In genomic region chr17:50361561-50362480, GRCh38 we compare ENCODE assay signal across 8 cellular contexts. TPM values are rescaled to one million over a fixed set of nuclear protein-coding genes. Genes with fewer than 3 reads are reported as not detected.
A peak's percentile ranks its signal among the peaks of the same experiment; 100 is the strongest.
DNase-seq lines count a peak whose midpoint lies in the region; ATAC-seq, FAIRE-seq and TF ChIP-seq lines count a peak whose summit lies in the region.

No MANE protein-coding gene starts in this region.

- TF ChIP-seq CTCF in AG09319 (IDR thresholded peaks at IDR 0.05; ENCODE audit: low read depth, low read length) = peak; percentile 80
- TF ChIP-seq CTCF in mammary epithelial cell (conservative IDR thresholded peaks at IDR 0.05 in 1 of 2, IDR thresholded peaks at IDR 0.05 in 1 of 2; ENCODE audit: extremely low read depth in 1 of 2, insufficient read depth in 1 of 2, low read depth in 1 of 2, low read length in 2 of 2) = peak; percentile 81

- 39% methylated on average over 10 of the region's 11 CpGs for WGBS in mammary epithelial cell (ENCODE audit: low coverage, missing lambda C conversion rate)

- dilution Hi-C loops in mammary epithelial cell (cut with HindIII; ENCODE audit: low sequenced_read_pairs) = no loop called here

- H3K27ac ChIP-seq in mammary epithelial cell (ENCODE audit: insufficient read depth, low read depth, low read length) = no peak overlapping the region

- DNase-seq in AG09319 (ENCODE audit: extremely low read depth, low read depth) (peak; percentile 35), NCI-H146 treated with DMSO at 0.1 percent for 48 hours (lab: John Stamatoyannopoulos, UW; ENCODE audit: unreplicated experiment) (peak; percentile 28), mammary epithelial cell (peak; percentile 46), islet precursor cell (peak; percentile 90)
- DNase-seq in stimulated activated CD4-positive, alpha-beta T cell treated with anti-CD3 and anti-CD28 coated beads, Interleukin-1b, Interleukin-23, amount 100 ng/mL, for 24 hours (ENCODE audit: low read depth in 4 of 4, low spot score in 1 of 4) = peak in 3 of 4 experiments; percentile 30 to 37 (median 36)

- no peak overlapping the region for H3K4me2 ChIP-seq in mammary epithelial cell (ENCODE audit: insufficient read depth, low read depth, low read length)

- CTCF ChIA-PET in mammary epithelial cell (lab: Charles Lee; ENCODE audit: low non-redundant PET) = interaction anchor here (0.7 to 1.4 kb wide), 4 partner anchors 34 to 132 kb away, joined by 3 to 4 read pairs (median 3); partner anchors contain the start of genes LRRC59 and RSAD1

- H2AFZ ChIP-seq in mammary epithelial cell (ENCODE audit: low read depth, low read length) = no peak overlapping the region

- H3K9me3 ChIP-seq in mammary epithelial cell (replicated peaks; ENCODE audit: insufficient read depth, low read length) = no peaks in the 10 kb centered on the region

- intact Hi-C loops in mammary epithelial cell (cut with micrococcal nuclease) = loop anchor here (1.0 to 5.0 kb wide), 3 partner anchors 116 to 265 kb away; partner anchors contain the start of gene RSAD1

- no TSS peak for BruUV-seq in mammary epithelial cell (replicated peaks; lab: Mats Ljungman, UMichigan)

- in situ Hi-C loops in mammary epithelial cell (cut with MboI; ENCODE audit: low sequenced_read_pairs in 2 of 2) = no loop called here

- no peaks in the 10 kb centered on the region for H3K27me3 ChIP-seq in mammary epithelial cell (ENCODE audit: insufficient read depth, low read length)

- no peak overlapping the region for H3K9ac ChIP-seq in mammary epithelial cell (ENCODE audit: insufficient read depth, low read length)

- FAIRE-seq in TTC549 (lab: Jason Lieb, UNC) = peak; percentile 83

- H3K4me3 ChIP-seq in mammary epithelial cell (replicated peaks in 1 of 3; ENCODE audit: insufficient read depth in 1 of 3, low read depth in 2 of 3, low read length in 3 of 3) = no peak overlapping the region

- ATAC-seq in GM19023 (IDR thresholded peaks at IDR 0.05; ENCODE audit: unreplicated experiment) (peak; percentile 67), HG03108 (IDR thresholded peaks at IDR 0.05; ENCODE audit: unreplicated experiment) (no peak)

- no peaks in the 10 kb centered on the region for H4K20me1 ChIP-seq in mammary epithelial cell (ENCODE audit: insufficient read depth, low read length)

- H3K36me3 ChIP-seq in mammary epithelial cell (ENCODE audit: insufficient read depth, low read length) = peaks cover 13% of the 10 kb centered on the region

- H3K79me2 ChIP-seq in mammary epithelial cell (ENCODE audit: insufficient read depth, low read length) = no peaks in the 10 kb centered on the region

- H3K4me1 ChIP-seq in mammary epithelial cell (ENCODE audit: insufficient read depth, low read length) = no peaks in the 10 kb centered on the region

RNA-seq across cellular contexts. Expression of gene MRPL27, which starts 11.2 kb away (rescaled TPM):
- total RNA-seq in mammary epithelial cell = 10 to 100 TPM; 43.5 to 73.5 TPM
- 184 TPM for polyA plus RNA-seq in mammary epithelial cell
- 106 TPM for polyA minus RNA-seq in mammary epithelial cell

RNA-seq across cellular contexts. Expression of gene EME1, which starts 11.2 kb away (rescaled TPM):
- 1 to 10 TPM in 1 of 2 donors, under 1 TPM in 1; 0.17 to 8.0 TPM for total RNA-seq in mammary epithelial cell
- 9.2 TPM for polyA plus RNA-seq in mammary epithelial cell
- 1.9 TPM for polyA minus RNA-seq in mammary epithelial cell

RNA-seq across cellular contexts. Expression of gene XYLT2, which starts 15.9 kb away (rescaled TPM):
- total RNA-seq in mammary epithelial cell = 10 to 100 TPM; 46.3 to 78.3 TPM
- 26.3 TPM for polyA plus RNA-seq in mammary epithelial cell
- 40.8 TPM for polyA minus RNA-seq in mammary epithelial cell

RNA-seq across cellular contexts. Expression of gene LRRC59, which starts 35.5 kb away (rescaled TPM):
- 100 to 1,000 TPM; 118 to 190 TPM for total RNA-seq in mammary epithelial cell
- polyA plus RNA-seq in mammary epithelial cell = 141 TPM
- polyA minus RNA-seq in mammary epithelial cell = 202 TPM

Comparison
In these comparisons a context has a peak if more than half of its experiments do, and no peak if none do; other contexts are left out.
1. DNase-seq: peak in every context shown above with its lines; median percentile 90 in islet precursor cell; 46 in mammary epithelial cell; 36 in stimulated activated CD4-positive, alpha-beta T cell treated with anti-CD3 and anti-CD28 coated beads, Interleukin-1b, Interleukin-23, amount 100 ng/mL, for 24 hours; 35 in AG09319; 28 in NCI-H146 treated with DMSO at 0.1 percent for 48 hours.